In genomic region chr1:184176058-184176457, GRCh38 we compare ENCODE assay signal across 19 cellular contexts.
DNase-seq lines count a peak whose midpoint lies in the region; ATAC-seq and TF ChIP-seq lines count a peak whose summit lies in the region.
"Had no signal": no experiment of that assay in that cellular context is flagged by ENCODE, and none has a peak within 500 bp of the region (broad histone marks: within the 10 kb centered on the region; RNA-seq: fewer than 3 reads in every experiment).

No MANE protein-coding gene starts in this region.

- DNase-seq in GM23338 (ENCODE audit: low spot score) (no peak), NCI-H345 (lab: John Stamatoyannopoulos, UW) (peak; percentile 51), fibroblast of peridontal ligament (ENCODE audit: extremely low read depth) (peak; percentile 33), upper lobe of right lung (no peak), vagina (ENCODE audit: extremely low spot score in 2 of 2) (no peak), mesenchymal stem cell (no peak), left ventricle myocardium superior (no peak)
- DNase-seq: BE2C, DND-41, H7, KBM-7, MM.1S, NCI-H1048, NCI-H1694 treated with DMSO at 0.1 percent for 48 hours, NCI-H2081 treated with DMSO at 0.1 percent for 48 hours, NCI-H524 had no signal

- no peaks in the 10 kb centered on the region for H3K79me2 ChIP-seq in GM23338 (replicated peaks; ENCODE audit: insufficient read depth)

- H3K36me3 ChIP-seq in GM23338 (ENCODE audit: insufficient read depth) (no peaks in the 10 kb centered on the region), upper lobe of right lung (no peaks in the 10 kb centered on the region), vagina (no peaks in the 10 kb centered on the region), mesenchymal stem cell (ENCODE audit: control insufficient read depth in 1 of 2, insufficient read depth in 2 of 2, low read depth in 1 of 2, low read length in 2 of 2) (no peaks in the 10 kb centered on the region)
- H3K36me3 ChIP-seq: BE2C had no signal

- no peak overlapping the region for H3K18ac ChIP-seq in mesenchymal stem cell (ENCODE audit: low read depth in 1 of 2, low read length in 2 of 2)

- H3K27ac Mint-ChIP-seq in GM23338, result no peak overlapping the region
- H3K27ac Mint-ChIP-seq: T-helper 1 cell treated with Interleukin-12 subunit alpha and Interleukin-12 subunit beta and Interleukin-4 antibody, amounts not matched to agents 30 μg/mL and 1 μg/mL, for 36 hours had no signal

- ATAC-seq in GM23338 (no peak), upper lobe of right lung (peak; percentile 58), left ventricle myocardium superior (no peak)
- ATAC-seq: GM12878, Right ventricle myocardium inferior had no signal

- WGBS in mesenchymal stem cell, result 94% methylated on average over 2 of the region's 2 CpGs

- no peak overlapping the region for H3K4me3 Mint-ChIP-seq in GM23338
- H3K4me3 Mint-ChIP-seq: T-helper 1 cell treated with Interleukin-12 subunit alpha and Interleukin-12 subunit beta and Interleukin-4 antibody, amounts not matched to agents 30 μg/mL and 1 μg/mL, for 36 hours had no signal

- H3K27me3 ChIP-seq in GM23338 (ENCODE audit: insufficient read depth), result no peaks in the 10 kb centered on the region
- no peaks in the 10 kb centered on the region for H3K27me3 ChIP-seq in upper lobe of right lung
- no peaks in the 10 kb centered on the region for H3K27me3 ChIP-seq in vagina
- no peaks in the 10 kb centered on the region for H3K27me3 ChIP-seq in mesenchymal stem cell (ENCODE audit: control insufficient read depth in 1 of 2, insufficient read depth in 1 of 2, low read length in 2 of 2)
- H3K27me3 ChIP-seq: BE2C had no signal

- H2AFZ ChIP-seq in GM23338, result peak overlapping the region; percentile 52; the same call in 1 of the 2 replicates
- no peak overlapping the region for H2AFZ ChIP-seq in mesenchymal stem cell (ENCODE audit: low read depth, low read length)

- H3K14ac ChIP-seq in mesenchymal stem cell (ENCODE audit: low read length in 2 of 2), result no peak overlapping the region

- H3K27me3 Mint-ChIP-seq in GM23338 (ENCODE audit: insufficient read depth, low read depth, poor library complexity), result peaks cover 2% of the 10 kb centered on the region

- H3K9me3 ChIP-seq in upper lobe of right lung (no peaks in the 10 kb centered on the region), vagina (no peaks in the 10 kb centered on the region), mesenchymal stem cell (ENCODE audit: control insufficient read depth, low read length) (no peaks in the 10 kb centered on the region)
- H3K9me3 ChIP-seq: BE2C had no signal

- no peak overlapping the region for H3K23ac ChIP-seq in mesenchymal stem cell (ENCODE audit: low read length in 2 of 2)

- no peak overlapping the region for H2BK5ac ChIP-seq in mesenchymal stem cell (ENCODE audit: low read depth, low read length, poor library complexity, severe bottlenecking)

- no peak overlapping the region for H4K8ac ChIP-seq in mesenchymal stem cell (ENCODE audit: low read length)

- H4K20me1 ChIP-seq in GM23338 (replicated peaks; ENCODE audit: insufficient read depth), result no peaks in the 10 kb centered on the region

- no peak overlapping the region for H2BK12ac ChIP-seq in mesenchymal stem cell (ENCODE audit: low read length in 2 of 2)

- H3K4me1 Mint-ChIP-seq in GM23338, result no peaks in the 10 kb centered on the region

- intact Hi-C loops in upper lobe of right lung (cut with DNase I) (no loop called here), vagina (cut with DNase I) (no loop called here), left ventricle myocardium superior (cut with micrococcal nuclease) (no loop called here)

- TF ChIP-seq CTCF in GM23338 (conservative IDR thresholded peaks at IDR 0.05; ENCODE audit: low read depth in 2 of 2) (no peak), upper lobe of right lung (IDR thresholded peaks at IDR 0.05) (no peak), vagina (IDR thresholded peaks at IDR 0.05) (no peak)

- H3K4me3 ChIP-seq in GM23338 (no peak overlapping the region), upper lobe of right lung (no peak overlapping the region), vagina (no peak overlapping the region), mesenchymal stem cell (ENCODE audit: insufficient read depth in 1 of 2, low read depth in 1 of 2, low read length in 2 of 2) (no peak overlapping the region)
- H3K4me3 ChIP-seq: GM12878 had no signal

- no peak overlapping the region for H2BK15ac ChIP-seq in mesenchymal stem cell (ENCODE audit: low read depth, poor library complexity, severe bottlenecking)

- H3K4me1 ChIP-seq in GM23338 (ENCODE audit: insufficient read depth) (no peaks in the 10 kb centered on the region), upper lobe of right lung (no peaks in the 10 kb centered on the region), vagina (no peaks in the 10 kb centered on the region), mesenchymal stem cell (ENCODE audit: control insufficient read depth, insufficient read depth, low read depth, low read length) (no peaks in the 10 kb centered on the region)
- H3K4me1 ChIP-seq: BE2C had no signal

- H3K79me1 ChIP-seq in mesenchymal stem cell (replicated peaks; ENCODE audit: low read length, poor library complexity, severe bottlenecking), result no peaks in the 10 kb centered on the region

- H2BK120ac ChIP-seq in mesenchymal stem cell (ENCODE audit: low read depth, low read length), result no peak overlapping the region

- no peak for TF ChIP-seq POLR2A in vagina (IDR thresholded peaks at IDR 0.05)

- no peak overlapping the region for H2AK5ac ChIP-seq in mesenchymal stem cell (ENCODE audit: low read length, severe bottlenecking)

- no peaks in the 10 kb centered on the region for H3K9me3 Mint-ChIP-seq in GM23338

- H4K91ac ChIP-seq in mesenchymal stem cell (ENCODE audit: low read length), result no peak overlapping the region

- H3F3A ChIP-seq in GM23338 (replicated peaks; ENCODE audit: low read depth), result no peaks in the 10 kb centered on the region

- H3K4ac ChIP-seq in mesenchymal stem cell (ENCODE audit: low read depth in 1 of 2, low read length in 2 of 2), result no peak overlapping the region

- no peak overlapping the region for H3K9ac ChIP-seq in mesenchymal stem cell (ENCODE audit: low read length)

- no peaks in the 10 kb centered on the region for H3K36me3 Mint-ChIP-seq in GM23338 (ENCODE audit: low read depth)

- H3K9me2 ChIP-seq in GM23338 (ENCODE audit: insufficient read depth), result peaks cover 3% of the 10 kb centered on the region; the same call in 1 of the 2 replicates

- H3K27ac ChIP-seq in GM23338 (ENCODE audit: low read depth) (no peak overlapping the region), upper lobe of right lung (no peak overlapping the region), vagina (no peak overlapping the region), mesenchymal stem cell (ENCODE audit: low read length, poor library complexity, severe bottlenecking) (no peak overlapping the region)

- no peak overlapping the region for H3K4me2 ChIP-seq in GM23338
- no peak overlapping the region for H3K4me2 ChIP-seq in mesenchymal stem cell (ENCODE audit: low read length, poor library complexity, severe bottlenecking)

TF ChIP-seq in GM23338, 12 proteins besides CTCF, POLR2A, EP300 and RAD21 (continues in another document):
- TF ChIP-seq EZH2 (IDR thresholded peaks at IDR 0.05; ENCODE audit: low read depth, unreplicated experiment), result no peak
- TF ChIP-seq EZH2phosphoT487 (IDR thresholded peaks at IDR 0.05; ENCODE audit: unreplicated experiment), result no peak
- TF ChIP-seq STAT1 (IDR thresholded peaks at IDR 0.05; ENCODE audit: unreplicated experiment), result no peak
- no peak for TF ChIP-seq POLR2AphosphoS5 (IDR thresholded peaks at IDR 0.05; ENCODE audit: low read depth)
- TF ChIP-seq ZNF114 (CRISPR knock-in tag; IDR thresholded peaks at IDR 0.05), result no peak
- TF ChIP-seq CREB1 (CRISPR knock-in tag; IDR thresholded peaks at IDR 0.05; ENCODE audit: low read depth), result no peak
- TF ChIP-seq NANOG (IDR thresholded peaks at IDR 0.05; ENCODE audit: borderline replicate concordance), result no peak
- TF ChIP-seq ZNF331 (CRISPR knock-in tag; IDR thresholded peaks at IDR 0.05; ENCODE audit: low read depth), result no peak

Comparison
In these comparisons a context has a peak if more than half of its experiments do, and no peak if none do; other contexts are left out.
1. DNase-seq: peak in NCI-H345 (single experiment) and fibroblast of peridontal ligament (single experiment); none in GM23338 (single experiment), upper lobe of right lung (single experiment), vagina (0 of 2), mesenchymal stem cell (single experiment) and left ventricle myocardium superior (single experiment).